ENCODE assay signal across 1 cellular context in the genomic region with DNA sequence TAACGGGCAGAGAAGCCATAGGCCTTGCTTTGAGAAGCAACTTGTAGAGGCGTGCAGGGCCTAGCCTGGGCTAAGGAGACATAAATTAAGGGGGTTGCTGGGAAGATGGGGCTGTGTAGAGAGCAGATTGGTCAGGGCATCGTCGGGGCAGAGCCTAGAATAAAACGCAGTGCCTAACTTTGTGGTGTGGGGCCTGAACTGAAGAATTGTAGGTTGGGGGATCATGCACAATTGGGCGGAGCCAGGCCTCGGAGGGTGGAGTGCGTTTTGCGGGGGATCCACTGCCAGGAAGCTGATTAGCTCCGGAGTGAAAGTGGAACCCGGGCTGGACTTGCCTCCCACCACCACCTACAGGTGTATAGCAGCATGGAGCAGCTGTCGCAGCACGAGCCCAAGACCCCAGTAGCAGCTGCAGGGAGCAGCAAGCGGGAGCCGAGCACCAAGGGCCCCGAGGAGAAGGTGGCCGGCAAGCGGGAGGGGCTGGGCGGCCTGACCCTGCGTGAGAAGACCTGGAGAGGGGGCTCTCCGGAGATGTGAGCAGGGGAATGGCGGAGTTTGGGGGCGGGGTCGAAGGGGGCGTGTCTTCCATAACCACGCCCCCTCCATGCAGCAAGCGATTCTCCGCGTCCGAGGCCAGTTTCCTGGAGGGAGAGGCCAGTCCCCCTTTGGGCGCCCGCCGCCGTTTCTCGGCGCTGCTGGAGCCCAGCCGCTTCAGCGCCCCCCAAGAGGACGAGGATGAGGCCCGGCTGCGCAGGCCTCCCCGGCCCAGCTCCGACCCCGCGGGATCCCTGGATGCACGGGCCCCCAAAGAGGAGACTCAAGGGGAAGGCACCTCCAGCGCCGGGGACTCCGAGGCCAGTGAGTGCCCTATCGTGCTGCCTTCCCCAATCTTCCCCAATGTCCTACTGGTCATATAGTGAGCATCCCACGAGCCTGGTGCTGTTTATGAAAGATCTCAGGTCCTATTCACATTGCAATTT.
TF ChIP-seq lines count a peak whose summit lies in the region.

No MANE protein-coding gene starts in this region.

TF ChIP-seq in H1, 55 proteins besides CTCF, POLR2A, EP300 and RAD21:
- TF ChIP-seq YY1 (IDR thresholded peaks at IDR 0.05; ENCODE audit: low read depth, low read length) (peak; percentile 86), RBBP5 (IDR thresholded peaks at IDR 0.05; ENCODE audit: borderline replicate concordance, low read depth, low read length) (no peak), PHF8 (conservative IDR thresholded peaks at IDR 0.05; ENCODE audit: low read depth, low read length) (0 out of 2 replicates have a peak, but pooled peaks have one; percentile 37), TBP (IDR thresholded peaks at IDR 0.05; ENCODE audit: low read depth, low read length) (peak; percentile 33; the same call in 1 of the 2 replicates), ASH2L (IDR thresholded peaks at IDR 0.05; ENCODE audit: low read length) (peak; percentile 74), SP2 (IDR thresholded peaks at IDR 0.05; ENCODE audit: low read length) (no peak), SIN3A (conservative IDR thresholded peaks at IDR 0.05 in 1 of 2, IDR thresholded peaks at IDR 0.05 in 1 of 2; ENCODE audit: low read depth in 1 of 2, low read length in 2 of 2) (0 out of 4 replicates have a peak, but pooled peaks of 1 of the 2 experiments have one; percentile 27), TAF1 (IDR thresholded peaks at IDR 0.05; ENCODE audit: low read depth, low read length) (peak; percentile 60), SP4 (IDR thresholded peaks at IDR 0.05; ENCODE audit: low read length) (peak; percentile 79), SP1 (IDR thresholded peaks at IDR 0.05; ENCODE audit: low read depth, low read length) (0 out of 2 replicates have a peak, but pooled peaks have one; percentile 39), POLR2AphosphoS5 (IDR thresholded peaks at IDR 0.05; ENCODE audit: low read depth, low read length) (0 out of 2 replicates have a peak, but pooled peaks have one; percentile 13)
- TF ChIP-seq, protein P1, sequence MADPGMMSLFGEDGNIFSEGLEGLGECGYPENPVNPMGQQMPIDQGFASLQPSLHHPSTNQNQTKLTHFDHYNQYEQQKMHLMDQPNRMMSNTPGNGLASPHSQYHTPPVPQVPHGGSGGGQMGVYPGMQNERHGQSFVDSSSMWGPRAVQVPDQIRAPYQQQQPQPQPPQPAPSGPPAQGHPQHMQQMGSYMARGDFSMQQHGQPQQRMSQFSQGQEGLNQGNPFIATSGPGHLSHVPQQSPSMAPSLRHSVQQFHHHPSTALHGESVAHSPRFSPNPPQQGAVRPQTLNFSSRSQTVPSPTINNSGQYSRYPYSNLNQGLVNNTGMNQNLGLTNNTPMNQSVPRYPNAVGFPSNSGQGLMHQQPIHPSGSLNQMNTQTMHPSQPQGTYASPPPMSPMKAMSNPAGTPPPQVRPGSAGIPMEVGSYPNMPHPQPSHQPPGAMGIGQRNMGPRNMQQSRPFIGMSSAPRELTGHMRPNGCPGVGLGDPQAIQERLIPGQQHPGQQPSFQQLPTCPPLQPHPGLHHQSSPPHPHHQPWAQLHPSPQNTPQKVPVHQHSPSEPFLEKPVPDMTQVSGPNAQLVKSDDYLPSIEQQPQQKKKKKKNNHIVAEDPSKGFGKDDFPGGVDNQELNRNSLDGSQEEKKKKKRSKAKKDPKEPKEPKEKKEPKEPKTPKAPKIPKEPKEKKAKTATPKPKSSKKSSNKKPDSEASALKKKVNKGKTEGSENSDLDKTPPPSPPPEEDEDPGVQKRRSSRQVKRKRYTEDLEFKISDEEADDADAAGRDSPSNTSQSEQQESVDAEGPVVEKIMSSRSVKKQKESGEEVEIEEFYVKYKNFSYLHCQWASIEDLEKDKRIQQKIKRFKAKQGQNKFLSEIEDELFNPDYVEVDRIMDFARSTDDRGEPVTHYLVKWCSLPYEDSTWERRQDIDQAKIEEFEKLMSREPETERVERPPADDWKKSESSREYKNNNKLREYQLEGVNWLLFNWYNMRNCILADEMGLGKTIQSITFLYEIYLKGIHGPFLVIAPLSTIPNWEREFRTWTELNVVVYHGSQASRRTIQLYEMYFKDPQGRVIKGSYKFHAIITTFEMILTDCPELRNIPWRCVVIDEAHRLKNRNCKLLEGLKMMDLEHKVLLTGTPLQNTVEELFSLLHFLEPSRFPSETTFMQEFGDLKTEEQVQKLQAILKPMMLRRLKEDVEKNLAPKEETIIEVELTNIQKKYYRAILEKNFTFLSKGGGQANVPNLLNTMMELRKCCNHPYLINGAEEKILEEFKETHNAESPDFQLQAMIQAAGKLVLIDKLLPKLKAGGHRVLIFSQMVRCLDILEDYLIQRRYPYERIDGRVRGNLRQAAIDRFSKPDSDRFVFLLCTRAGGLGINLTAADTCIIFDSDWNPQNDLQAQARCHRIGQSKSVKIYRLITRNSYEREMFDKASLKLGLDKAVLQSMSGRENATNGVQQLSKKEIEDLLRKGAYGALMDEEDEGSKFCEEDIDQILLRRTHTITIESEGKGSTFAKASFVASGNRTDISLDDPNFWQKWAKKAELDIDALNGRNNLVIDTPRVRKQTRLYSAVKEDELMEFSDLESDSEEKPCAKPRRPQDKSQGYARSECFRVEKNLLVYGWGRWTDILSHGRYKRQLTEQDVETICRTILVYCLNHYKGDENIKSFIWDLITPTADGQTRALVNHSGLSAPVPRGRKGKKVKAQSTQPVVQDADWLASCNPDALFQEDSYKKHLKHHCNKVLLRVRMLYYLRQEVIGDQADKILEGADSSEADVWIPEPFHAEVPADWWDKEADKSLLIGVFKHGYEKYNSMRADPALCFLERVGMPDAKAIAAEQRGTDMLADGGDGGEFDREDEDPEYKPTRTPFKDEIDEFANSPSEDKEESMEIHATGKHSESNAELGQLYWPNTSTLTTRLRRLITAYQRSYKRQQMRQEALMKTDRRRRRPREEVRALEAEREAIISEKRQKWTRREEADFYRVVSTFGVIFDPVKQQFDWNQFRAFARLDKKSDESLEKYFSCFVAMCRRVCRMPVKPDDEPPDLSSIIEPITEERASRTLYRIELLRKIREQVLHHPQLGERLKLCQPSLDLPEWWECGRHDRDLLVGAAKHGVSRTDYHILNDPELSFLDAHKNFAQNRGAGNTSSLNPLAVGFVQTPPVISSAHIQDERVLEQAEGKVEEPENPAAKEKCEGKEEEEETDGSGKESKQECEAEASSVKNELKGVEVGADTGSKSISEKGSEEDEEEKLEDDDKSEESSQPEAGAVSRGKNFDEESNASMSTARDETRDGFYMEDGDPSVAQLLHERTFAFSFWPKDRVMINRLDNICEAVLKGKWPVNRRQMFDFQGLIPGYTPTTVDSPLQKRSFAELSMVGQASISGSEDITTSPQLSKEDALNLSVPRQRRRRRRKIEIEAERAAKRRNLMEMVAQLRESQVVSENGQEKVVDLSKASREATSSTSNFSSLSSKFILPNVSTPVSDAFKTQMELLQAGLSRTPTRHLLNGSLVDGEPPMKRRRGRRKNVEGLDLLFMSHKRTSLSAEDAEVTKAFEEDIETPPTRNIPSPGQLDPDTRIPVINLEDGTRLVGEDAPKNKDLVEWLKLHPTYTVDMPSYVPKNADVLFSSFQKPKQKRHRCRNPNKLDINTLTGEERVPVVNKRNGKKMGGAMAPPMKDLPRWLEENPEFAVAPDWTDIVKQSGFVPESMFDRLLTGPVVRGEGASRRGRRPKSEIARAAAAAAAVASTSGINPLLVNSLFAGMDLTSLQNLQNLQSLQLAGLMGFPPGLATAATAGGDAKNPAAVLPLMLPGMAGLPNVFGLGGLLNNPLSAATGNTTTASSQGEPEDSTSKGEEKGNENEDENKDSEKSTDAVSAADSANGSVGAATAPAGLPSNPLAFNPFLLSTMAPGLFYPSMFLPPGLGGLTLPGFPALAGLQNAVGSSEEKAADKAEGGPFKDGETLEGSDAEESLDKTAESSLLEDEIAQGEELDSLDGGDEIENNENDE (IDR thresholded peaks at IDR 0.05; ENCODE audit: insufficient replicate concordance, low read length): no peak
